In the genomic region with DNA sequence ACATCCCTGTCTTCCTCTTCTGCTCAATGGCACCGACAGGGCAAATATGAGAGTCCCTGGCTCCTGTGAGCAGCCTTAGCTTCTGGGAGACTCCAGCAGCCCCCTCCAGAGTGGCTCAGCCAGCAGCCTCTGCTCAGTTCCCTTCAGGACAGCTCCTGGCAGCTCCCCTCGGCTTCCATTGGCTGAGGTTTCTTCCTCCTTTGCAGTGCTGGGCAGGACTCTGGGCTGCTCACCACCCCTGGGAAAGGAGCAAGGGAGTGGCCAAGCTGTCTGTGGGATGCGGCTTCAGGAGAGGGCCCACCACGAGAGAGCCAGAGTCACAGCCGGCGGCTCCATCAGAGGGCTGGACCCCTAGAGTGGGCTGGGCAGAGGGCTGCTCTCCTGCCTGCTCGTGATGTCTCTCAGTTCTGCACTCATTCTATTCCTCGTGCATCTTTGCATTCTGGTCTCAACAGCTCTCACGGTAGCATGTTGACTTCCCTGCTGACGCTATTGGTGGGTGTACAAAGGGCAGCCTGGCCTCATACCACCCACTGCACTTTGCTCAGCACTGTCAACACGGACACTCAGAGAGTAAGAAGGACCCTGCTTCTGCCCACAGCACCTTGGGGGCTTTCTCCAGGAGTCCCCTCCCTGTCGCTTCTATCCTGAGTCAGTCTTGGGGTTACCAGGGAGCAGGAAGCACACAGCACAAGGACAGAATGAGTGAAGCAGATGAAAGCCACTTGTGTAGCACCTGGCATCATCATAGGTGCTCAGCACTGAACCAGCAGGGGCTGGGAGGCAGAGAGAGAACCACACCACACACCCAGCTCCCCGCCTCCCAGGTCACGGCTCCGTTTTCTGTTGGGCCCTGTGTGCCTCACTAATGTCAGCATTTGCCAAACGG, we compare ENCODE assay signal across 1 cellular context.
A peak's percentile ranks its signal among the peaks of the same experiment; 100 is the strongest.
TF ChIP-seq lines count a peak whose summit lies in the region.

No MANE protein-coding gene starts in this region.

TF ChIP-seq in HepG2, 621 proteins besides CTCF, POLR2A, EP300 and RAD21 (continued from another document and continues in another):
- TF ChIP-seq, protein P1, sequence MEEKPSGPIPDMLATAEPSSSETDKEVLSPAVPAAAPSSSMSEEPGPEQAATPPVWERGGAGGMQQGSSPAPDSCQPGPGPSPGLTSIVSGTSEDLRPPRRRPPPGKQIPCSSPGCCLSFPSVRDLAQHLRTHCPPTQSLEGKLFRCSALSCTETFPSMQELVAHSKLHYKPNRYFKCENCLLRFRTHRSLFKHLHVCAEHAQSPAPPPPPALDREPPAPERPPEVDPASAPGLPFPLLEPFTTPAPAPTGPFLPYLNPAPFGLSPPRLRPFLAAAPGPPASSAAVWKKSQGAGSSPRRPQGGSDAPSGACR (CRISPR knock-in tag; IDR thresholded peaks at IDR 0.05): no peak
- TF ChIP-seq EZH2 (conservative IDR thresholded peaks at IDR 0.05; ENCODE audit: low read depth, low read length) (no peak), FOXA3 (CRISPR knock-in tag; IDR thresholded peaks at IDR 0.05) (peak; percentile 88), ZBTB42 (CRISPR knock-in tag; IDR thresholded peaks at IDR 0.05) (no peak), HHEX (CRISPR knock-in tag; IDR thresholded peaks at IDR 0.05) (no peak), ZNF776 (CRISPR knock-in tag; IDR thresholded peaks at IDR 0.05) (no peak), XRCC5 (optimal IDR thresholded peaks at IDR 0.05; ENCODE audit: low read length) (no peak), MAFF (IDR thresholded peaks at IDR 0.05; ENCODE audit: low read depth, low read length) (no peak), BCL6 (CRISPR knock-in tag; IDR thresholded peaks at IDR 0.05) (0 out of 2 replicates have a peak, but pooled peaks have one; percentile 7), ESRRA (CRISPR knock-in tag; IDR thresholded peaks at IDR 0.05; ENCODE audit: low read depth) (0 out of 2 replicates have a peak, but pooled peaks have one; percentile 45), HES4 (CRISPR knock-in tag; IDR thresholded peaks at IDR 0.05; ENCODE audit: borderline replicate concordance) (no peak), MIER3 (CRISPR knock-in tag; IDR thresholded peaks at IDR 0.05; ENCODE audit: borderline replicate concordance) (peak; percentile 55; the same call in 1 of the 2 replicates), KLF12 (CRISPR knock-in tag; IDR thresholded peaks at IDR 0.05; ENCODE audit: borderline replicate concordance) (no peak), ZFP36L2 (CRISPR knock-in tag; IDR thresholded peaks at IDR 0.05) (no peak), RBAK (CRISPR knock-in tag; IDR thresholded peaks at IDR 0.05) (no peak), SIN3A (IDR thresholded peaks at IDR 0.05; ENCODE audit: borderline replicate concordance, low read depth, low read length) (no peak), HMGA1 (CRISPR knock-in tag; conservative IDR thresholded peaks at IDR 0.05) (no peak), TBL1XR1 (IDR thresholded peaks at IDR 0.05; ENCODE audit: borderline replicate concordance, low read length, partially characterized antibody) (no peak), MEIS1 (CRISPR knock-in tag; IDR thresholded peaks at IDR 0.05; ENCODE audit: borderline replicate concordance) (no peak), CAMTA2 (CRISPR knock-in tag; IDR thresholded peaks at IDR 0.05; ENCODE audit: borderline replicate concordance) (no peak), CBX2 (IDR thresholded peaks at IDR 0.05; ENCODE audit: low read depth, low read length) (no peak), CBX2 (CRISPR knock-in tag; IDR thresholded peaks at IDR 0.05; ENCODE audit: low read depth) (no peak), ARHGAP35 (CRISPR knock-in tag; IDR thresholded peaks at IDR 0.05; ENCODE audit: borderline replicate concordance) (no peak), CBX1 (IDR thresholded peaks at IDR 0.05; ENCODE audit: low read depth) (no peak), ADNP (CRISPR knock-in tag; IDR thresholded peaks at IDR 0.05) (no peak), ATRX (CRISPR knock-in tag; IDR thresholded peaks at IDR 0.05; ENCODE audit: borderline replicate concordance) (no peak), KLF11 (CRISPR knock-in tag; IDR thresholded peaks at IDR 0.05) (no peak), ZSCAN22 (CRISPR knock-in tag; IDR thresholded peaks at IDR 0.05) (no peak), SUZ12 (IDR thresholded peaks at IDR 0.05; ENCODE audit: low read depth, low read length) (no peak), GABPB1 (CRISPR knock-in tag; IDR thresholded peaks at IDR 0.05) (no peak), ZNF101 (CRISPR knock-in tag; IDR thresholded peaks at IDR 0.05; ENCODE audit: borderline replicate concordance, low read depth) (no peak), ZNF296 (CRISPR knock-in tag; conservative IDR thresholded peaks at IDR 0.05) (no peak), NKX3-1 (CRISPR knock-in tag; IDR thresholded peaks at IDR 0.05) (no peak), AGO2 (optimal IDR thresholded peaks at IDR 0.05; ENCODE audit: low read depth, low read length) (no peak), ZNF563 (CRISPR knock-in tag; IDR thresholded peaks at IDR 0.05) (0 out of 2 replicates have a peak, but pooled peaks have one; percentile 33), ZBTB20 (CRISPR knock-in tag; IDR thresholded peaks at IDR 0.05; ENCODE audit: borderline replicate concordance, low read depth) (no peak), ZNF468 (CRISPR knock-in tag; IDR thresholded peaks at IDR 0.05) (no peak), RFX5 (IDR thresholded peaks at IDR 0.05; ENCODE audit: low read depth, low read length) (no peak)
- TF ChIP-seq, protein P2, sequence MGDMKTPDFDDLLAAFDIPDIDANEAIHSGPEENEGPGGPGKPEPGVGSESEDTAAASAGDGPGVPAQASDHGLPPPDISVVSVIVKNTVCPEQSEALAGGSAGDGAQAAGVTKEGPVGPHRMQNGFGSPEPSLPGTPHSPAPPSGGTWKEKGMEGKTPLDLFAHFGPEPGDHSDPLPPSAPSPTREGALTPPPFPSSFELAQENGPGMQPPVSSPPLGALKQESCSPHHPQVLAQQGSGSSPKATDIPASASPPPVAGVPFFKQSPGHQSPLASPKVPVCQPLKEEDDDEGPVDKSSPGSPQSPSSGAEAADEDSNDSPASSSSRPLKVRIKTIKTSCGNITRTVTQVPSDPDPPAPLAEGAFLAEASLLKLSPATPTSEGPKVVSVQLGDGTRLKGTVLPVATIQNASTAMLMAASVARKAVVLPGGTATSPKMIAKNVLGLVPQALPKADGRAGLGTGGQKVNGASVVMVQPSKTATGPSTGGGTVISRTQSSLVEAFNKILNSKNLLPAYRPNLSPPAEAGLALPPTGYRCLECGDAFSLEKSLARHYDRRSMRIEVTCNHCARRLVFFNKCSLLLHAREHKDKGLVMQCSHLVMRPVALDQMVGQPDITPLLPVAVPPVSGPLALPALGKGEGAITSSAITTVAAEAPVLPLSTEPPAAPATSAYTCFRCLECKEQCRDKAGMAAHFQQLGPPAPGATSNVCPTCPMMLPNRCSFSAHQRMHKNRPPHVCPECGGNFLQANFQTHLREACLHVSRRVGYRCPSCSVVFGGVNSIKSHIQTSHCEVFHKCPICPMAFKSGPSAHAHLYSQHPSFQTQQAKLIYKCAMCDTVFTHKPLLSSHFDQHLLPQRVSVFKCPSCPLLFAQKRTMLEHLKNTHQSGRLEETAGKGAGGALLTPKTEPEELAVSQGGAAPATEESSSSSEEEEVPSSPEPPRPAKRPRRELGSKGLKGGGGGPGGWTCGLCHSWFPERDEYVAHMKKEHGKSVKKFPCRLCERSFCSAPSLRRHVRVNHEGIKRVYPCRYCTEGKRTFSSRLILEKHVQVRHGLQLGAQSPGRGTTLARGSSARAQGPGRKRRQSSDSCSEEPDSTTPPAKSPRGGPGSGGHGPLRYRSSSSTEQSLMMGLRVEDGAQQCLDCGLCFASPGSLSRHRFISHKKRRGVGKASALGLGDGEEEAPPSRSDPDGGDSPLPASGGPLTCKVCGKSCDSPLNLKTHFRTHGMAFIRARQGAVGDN (CRISPR knock-in tag; IDR thresholded peaks at IDR 0.05): peak; percentile 56
- TF ChIP-seq, protein P3, sequence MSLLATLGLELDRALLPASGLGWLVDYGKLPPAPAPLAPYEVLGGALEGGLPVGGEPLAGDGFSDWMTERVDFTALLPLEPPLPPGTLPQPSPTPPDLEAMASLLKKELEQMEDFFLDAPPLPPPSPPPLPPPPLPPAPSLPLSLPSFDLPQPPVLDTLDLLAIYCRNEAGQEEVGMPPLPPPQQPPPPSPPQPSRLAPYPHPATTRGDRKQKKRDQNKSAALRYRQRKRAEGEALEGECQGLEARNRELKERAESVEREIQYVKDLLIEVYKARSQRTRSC (CRISPR knock-in tag; IDR thresholded peaks at IDR 0.05; ENCODE audit: low read depth): no peak
- TF ChIP-seq, protein P4, sequence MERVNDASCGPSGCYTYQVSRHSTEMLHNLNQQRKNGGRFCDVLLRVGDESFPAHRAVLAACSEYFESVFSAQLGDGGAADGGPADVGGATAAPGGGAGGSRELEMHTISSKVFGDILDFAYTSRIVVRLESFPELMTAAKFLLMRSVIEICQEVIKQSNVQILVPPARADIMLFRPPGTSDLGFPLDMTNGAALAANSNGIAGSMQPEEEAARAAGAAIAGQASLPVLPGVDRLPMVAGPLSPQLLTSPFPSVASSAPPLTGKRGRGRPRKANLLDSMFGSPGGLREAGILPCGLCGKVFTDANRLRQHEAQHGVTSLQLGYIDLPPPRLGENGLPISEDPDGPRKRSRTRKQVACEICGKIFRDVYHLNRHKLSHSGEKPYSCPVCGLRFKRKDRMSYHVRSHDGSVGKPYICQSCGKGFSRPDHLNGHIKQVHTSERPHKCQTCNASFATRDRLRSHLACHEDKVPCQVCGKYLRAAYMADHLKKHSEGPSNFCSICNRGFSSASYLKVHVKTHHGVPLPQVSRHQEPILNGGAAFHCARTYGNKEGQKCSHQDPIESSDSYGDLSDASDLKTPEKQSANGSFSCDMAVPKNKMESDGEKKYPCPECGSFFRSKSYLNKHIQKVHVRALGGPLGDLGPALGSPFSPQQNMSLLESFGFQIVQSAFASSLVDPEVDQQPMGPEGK (CRISPR knock-in tag; IDR thresholded peaks at IDR 0.05): no peak
- TF ChIP-seq, protein P5, sequence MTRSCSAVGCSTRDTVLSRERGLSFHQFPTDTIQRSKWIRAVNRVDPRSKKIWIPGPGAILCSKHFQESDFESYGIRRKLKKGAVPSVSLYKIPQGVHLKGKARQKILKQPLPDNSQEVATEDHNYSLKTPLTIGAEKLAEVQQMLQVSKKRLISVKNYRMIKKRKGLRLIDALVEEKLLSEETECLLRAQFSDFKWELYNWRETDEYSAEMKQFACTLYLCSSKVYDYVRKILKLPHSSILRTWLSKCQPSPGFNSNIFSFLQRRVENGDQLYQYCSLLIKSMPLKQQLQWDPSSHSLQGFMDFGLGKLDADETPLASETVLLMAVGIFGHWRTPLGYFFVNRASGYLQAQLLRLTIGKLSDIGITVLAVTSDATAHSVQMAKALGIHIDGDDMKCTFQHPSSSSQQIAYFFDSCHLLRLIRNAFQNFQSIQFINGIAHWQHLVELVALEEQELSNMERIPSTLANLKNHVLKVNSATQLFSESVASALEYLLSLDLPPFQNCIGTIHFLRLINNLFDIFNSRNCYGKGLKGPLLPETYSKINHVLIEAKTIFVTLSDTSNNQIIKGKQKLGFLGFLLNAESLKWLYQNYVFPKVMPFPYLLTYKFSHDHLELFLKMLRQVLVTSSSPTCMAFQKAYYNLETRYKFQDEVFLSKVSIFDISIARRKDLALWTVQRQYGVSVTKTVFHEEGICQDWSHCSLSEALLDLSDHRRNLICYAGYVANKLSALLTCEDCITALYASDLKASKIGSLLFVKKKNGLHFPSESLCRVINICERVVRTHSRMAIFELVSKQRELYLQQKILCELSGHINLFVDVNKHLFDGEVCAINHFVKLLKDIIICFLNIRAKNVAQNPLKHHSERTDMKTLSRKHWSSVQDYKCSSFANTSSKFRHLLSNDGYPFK (CRISPR knock-in tag; IDR thresholded peaks at IDR 0.05; ENCODE audit: borderline replicate concordance): no peak
- TF ChIP-seq, protein P6, sequence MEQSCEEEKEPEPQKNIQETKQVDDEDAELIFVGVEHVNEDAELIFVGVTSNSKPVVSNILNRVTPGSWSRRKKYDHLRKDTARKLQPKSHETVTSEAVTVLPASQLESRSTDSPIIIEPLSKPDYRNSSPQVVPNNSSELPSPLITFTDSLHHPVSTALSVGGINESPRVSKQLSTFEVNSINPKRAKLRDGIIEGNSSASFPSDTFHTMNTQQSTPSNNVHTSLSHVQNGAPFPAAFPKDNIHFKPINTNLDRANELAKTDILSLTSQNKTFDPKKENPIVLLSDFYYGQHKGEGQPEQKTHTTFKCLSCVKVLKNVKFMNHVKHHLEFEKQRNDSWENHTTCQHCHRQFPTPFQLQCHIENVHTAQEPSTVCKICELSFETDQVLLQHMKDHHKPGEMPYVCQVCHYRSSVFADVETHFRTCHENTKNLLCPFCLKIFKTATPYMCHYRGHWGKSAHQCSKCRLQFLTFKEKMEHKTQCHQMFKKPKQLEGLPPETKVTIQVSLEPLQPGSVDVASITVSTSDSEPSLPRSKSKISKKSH (CRISPR knock-in tag; IDR thresholded peaks at IDR 0.05; ENCODE audit: borderline replicate concordance): no peak
- TF ChIP-seq, protein P7, sequence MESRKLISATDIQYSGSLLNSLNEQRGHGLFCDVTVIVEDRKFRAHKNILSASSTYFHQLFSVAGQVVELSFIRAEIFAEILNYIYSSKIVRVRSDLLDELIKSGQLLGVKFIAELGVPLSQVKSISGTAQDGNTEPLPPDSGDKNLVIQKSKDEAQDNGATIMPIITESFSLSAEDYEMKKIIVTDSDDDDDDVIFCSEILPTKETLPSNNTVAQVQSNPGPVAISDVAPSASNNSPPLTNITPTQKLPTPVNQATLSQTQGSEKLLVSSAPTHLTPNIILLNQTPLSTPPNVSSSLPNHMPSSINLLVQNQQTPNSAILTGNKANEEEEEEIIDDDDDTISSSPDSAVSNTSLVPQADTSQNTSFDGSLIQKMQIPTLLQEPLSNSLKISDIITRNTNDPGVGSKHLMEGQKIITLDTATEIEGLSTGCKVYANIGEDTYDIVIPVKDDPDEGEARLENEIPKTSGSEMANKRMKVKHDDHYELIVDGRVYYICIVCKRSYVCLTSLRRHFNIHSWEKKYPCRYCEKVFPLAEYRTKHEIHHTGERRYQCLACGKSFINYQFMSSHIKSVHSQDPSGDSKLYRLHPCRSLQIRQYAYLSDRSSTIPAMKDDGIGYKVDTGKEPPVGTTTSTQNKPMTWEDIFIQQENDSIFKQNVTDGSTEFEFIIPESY (CRISPR knock-in tag; IDR thresholded peaks at IDR 0.05): no peak
- TF ChIP-seq, protein P8, sequence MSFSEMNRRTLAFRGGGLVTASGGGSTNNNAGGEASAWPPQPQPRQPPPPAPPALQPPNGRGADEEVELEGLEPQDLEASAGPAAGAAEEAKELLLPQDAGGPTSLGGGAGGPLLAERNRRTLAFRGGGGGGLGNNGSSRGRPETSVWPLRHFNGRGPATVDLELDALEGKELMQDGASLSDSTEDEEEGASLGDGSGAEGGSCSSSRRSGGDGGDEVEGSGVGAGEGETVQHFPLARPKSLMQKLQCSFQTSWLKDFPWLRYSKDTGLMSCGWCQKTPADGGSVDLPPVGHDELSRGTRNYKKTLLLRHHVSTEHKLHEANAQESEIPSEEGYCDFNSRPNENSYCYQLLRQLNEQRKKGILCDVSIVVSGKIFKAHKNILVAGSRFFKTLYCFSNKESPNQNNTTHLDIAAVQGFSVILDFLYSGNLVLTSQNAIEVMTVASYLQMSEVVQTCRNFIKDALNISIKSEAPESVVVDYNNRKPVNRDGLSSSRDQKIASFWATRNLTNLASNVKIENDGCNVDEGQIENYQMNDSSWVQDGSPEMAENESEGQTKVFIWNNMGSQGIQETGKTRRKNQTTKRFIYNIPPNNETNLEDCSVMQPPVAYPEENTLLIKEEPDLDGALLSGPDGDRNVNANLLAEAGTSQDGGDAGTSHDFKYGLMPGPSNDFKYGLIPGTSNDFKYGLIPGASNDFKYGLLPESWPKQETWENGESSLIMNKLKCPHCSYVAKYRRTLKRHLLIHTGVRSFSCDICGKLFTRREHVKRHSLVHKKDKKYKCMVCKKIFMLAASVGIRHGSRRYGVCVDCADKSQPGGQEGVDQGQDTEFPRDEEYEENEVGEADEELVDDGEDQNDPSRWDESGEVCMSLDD (CRISPR knock-in tag; IDR thresholded peaks at IDR 0.05; ENCODE audit: borderline replicate concordance): no peak
